1 cellular context compared by ENCODE assay signal in the genomic region with DNA sequence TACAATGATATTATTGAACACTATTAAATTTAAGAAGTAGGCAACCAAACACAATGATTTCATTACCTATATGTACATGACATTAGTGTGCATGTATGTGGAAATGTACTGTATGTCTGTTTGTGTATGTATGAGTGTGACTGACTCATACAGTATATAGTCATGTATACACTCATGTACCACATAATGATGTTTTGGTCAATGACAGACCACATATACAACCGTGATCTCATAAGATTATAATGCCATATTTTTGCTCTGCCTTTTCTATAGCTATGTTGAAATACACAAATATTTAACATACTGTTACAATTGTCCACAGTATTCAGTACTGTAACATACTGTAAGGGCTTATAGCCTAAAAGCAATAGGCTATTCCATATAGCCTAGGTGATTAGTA.
TF ChIP-seq lines count a peak whose summit lies in the region.

No MANE protein-coding gene starts in this region.

TF ChIP-seq in IMR-90, 13 proteins besides CTCF, POLR2A, EP300 and RAD21 (continued from another document):
- TF ChIP-seq, protein P1, sequence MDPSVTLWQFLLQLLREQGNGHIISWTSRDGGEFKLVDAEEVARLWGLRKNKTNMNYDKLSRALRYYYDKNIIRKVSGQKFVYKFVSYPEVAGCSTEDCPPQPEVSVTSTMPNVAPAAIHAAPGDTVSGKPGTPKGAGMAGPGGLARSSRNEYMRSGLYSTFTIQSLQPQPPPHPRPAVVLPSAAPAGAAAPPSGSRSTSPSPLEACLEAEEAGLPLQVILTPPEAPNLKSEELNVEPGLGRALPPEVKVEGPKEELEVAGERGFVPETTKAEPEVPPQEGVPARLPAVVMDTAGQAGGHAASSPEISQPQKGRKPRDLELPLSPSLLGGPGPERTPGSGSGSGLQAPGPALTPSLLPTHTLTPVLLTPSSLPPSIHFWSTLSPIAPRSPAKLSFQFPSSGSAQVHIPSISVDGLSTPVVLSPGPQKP (IDR thresholded peaks at IDR 0.05; ENCODE audit: borderline replicate concordance, low read depth, low read length): no peak
- no peak for TF ChIP-seq MAZ (IDR thresholded peaks at IDR 0.05; ENCODE audit: borderline replicate concordance, low read depth, low read length)
- TF ChIP-seq NFE2L2 (IDR thresholded peaks at IDR 0.05; ENCODE audit: low read depth, low read length): no peak
- TF ChIP-seq BHLHE40 (IDR thresholded peaks at IDR 0.05; ENCODE audit: low read depth, low read length): no peak
- TF ChIP-seq CEBPB (IDR thresholded peaks at IDR 0.05; ENCODE audit: low read depth, low read length): no peak
- no peak for TF ChIP-seq RFX5 (IDR thresholded peaks at IDR 0.05; ENCODE audit: low read depth, low read length)
